ENCODE assay signal across 26 cellular contexts in genomic region chr2:186718895-186719294, GRCh38. TPM values are rescaled to one million over a fixed set of nuclear protein-coding genes. Genes with fewer than 3 reads are reported as not detected.
DNase-seq lines count a peak whose midpoint lies in the region; ATAC-seq and TF ChIP-seq lines count a peak whose summit lies in the region.
"Had no signal": no experiment of that assay in that cellular context is flagged by ENCODE, and none has a peak within 500 bp of the region (broad histone marks: within the 10 kb centered on the region; RNA-seq: fewer than 3 reads in every experiment).

No MANE protein-coding gene starts in this region.

- H3K9me3 Mint-ChIP-seq in GM23338 (no peaks in the 10 kb centered on the region), nephron progenitor cell (no peaks in the 10 kb centered on the region)
- no peaks in the 10 kb centered on the region for H3K9me3 Mint-ChIP-seq in activated CD8-positive, alpha-beta memory T cell treated with anti-CD3 and anti-CD28 coated beads, Interleukin-2, amount 10 ng/mL, durations not matched to agents 7 days and 5 days (ENCODE audit: low read depth)
- H3K9me3 Mint-ChIP-seq: activated naive CD8-positive, alpha-beta T cell treated with anti-CD3 and anti-CD28 coated beads, Interleukin-2, amount 10 ng/mL, durations not matched to agents 7 days and 5 days; naive thymus-derived CD8-positive, alpha-beta T cell had no signal

- H3K36me3 ChIP-seq in GM23338 (ENCODE audit: insufficient read depth) = no peaks in the 10 kb centered on the region
- H3K36me3 ChIP-seq: colonic mucosa, suprapubic skin, WERI-Rb-1 had no signal

- H3K4me2 ChIP-seq in GM23338 = peak overlapping the region; percentile 41

- peak overlapping the region; percentile 42; the same call in 2 of the 3 replicates for H3K4me3 Mint-ChIP-seq in GM23338
- no peak overlapping the region for H3K4me3 Mint-ChIP-seq in nephron progenitor cell
- no peak overlapping the region for H3K4me3 Mint-ChIP-seq in activated CD8-positive, alpha-beta memory T cell treated with anti-CD3 and anti-CD28 coated beads, Interleukin-2, amount 10 ng/mL, durations not matched to agents 7 days and 5 days
- H3K4me3 Mint-ChIP-seq: activated naive CD8-positive, alpha-beta T cell treated with anti-CD3 and anti-CD28 coated beads, Interleukin-2, amount 10 ng/mL, durations not matched to agents 7 days and 5 days; naive thymus-derived CD8-positive, alpha-beta T cell had no signal

- H3K27ac ChIP-seq in GM23338 (ENCODE audit: low read depth) = no peak overlapping the region
- peak overlapping the region in 55 of 59 donors; percentile 7 to 85 (median 62) for H3K27ac ChIP-seq in dorsolateral prefrontal cortex
- H3K27ac ChIP-seq: colonic mucosa, HL-60, SK-N-MC, suprapubic skin, WERI-Rb-1 had no signal

- peaks cover 4% of the 10 kb centered on the region for H3K27me3 Mint-ChIP-seq in GM23338 (ENCODE audit: insufficient read depth, low read depth, poor library complexity)
- H3K27me3 Mint-ChIP-seq in nephron progenitor cell (ENCODE audit: low read depth, poor library complexity) = peaks cover 3% of the 10 kb centered on the region
- peaks cover 11% of the 10 kb centered on the region for H3K27me3 Mint-ChIP-seq in activated CD8-positive, alpha-beta memory T cell treated with anti-CD3 and anti-CD28 coated beads, Interleukin-2, amount 10 ng/mL, durations not matched to agents 7 days and 5 days
- H3K27me3 Mint-ChIP-seq: naive thymus-derived CD8-positive, alpha-beta T cell; progenitor cell of endocrine pancreas had no signal

- H2AFZ ChIP-seq in GM23338 = no peak overlapping the region

- H3K4me1 Mint-ChIP-seq in GM23338 = peaks cover 42% of the 10 kb centered on the region
- H3K4me1 Mint-ChIP-seq in nephron progenitor cell = peaks cover 21% of the 10 kb centered on the region
- H3K4me1 Mint-ChIP-seq in activated CD8-positive, alpha-beta memory T cell treated with anti-CD3 and anti-CD28 coated beads, Interleukin-2, amount 10 ng/mL, durations not matched to agents 7 days and 5 days = no peaks in the 10 kb centered on the region
- H3K4me1 Mint-ChIP-seq: activated naive CD8-positive, alpha-beta T cell treated with anti-CD3 and anti-CD28 coated beads, Interleukin-2, amount 10 ng/mL, durations not matched to agents 7 days and 5 days; naive thymus-derived CD8-positive, alpha-beta T cell had no signal

- CTCF ChIA-PET in activated CD8-positive, alpha-beta memory T cell treated with anti-CD3 and anti-CD28 coated beads, Interleukin-2, amount 10 ng/mL, durations not matched to agents 7 days and 5 days (lab: Charles Lee) = no interaction called here

- H3K4me1 ChIP-seq in GM23338 (ENCODE audit: insufficient read depth) = peaks cover 53% of the 10 kb centered on the region
- H3K4me1 ChIP-seq: colonic mucosa, suprapubic skin had no signal

- H3K36me3 Mint-ChIP-seq in GM23338 (ENCODE audit: low read depth) (no peaks in the 10 kb centered on the region), nephron progenitor cell (ENCODE audit: low read depth) (no peaks in the 10 kb centered on the region)
- no peaks in the 10 kb centered on the region for H3K36me3 Mint-ChIP-seq in activated CD8-positive, alpha-beta memory T cell treated with anti-CD3 and anti-CD28 coated beads, Interleukin-2, amount 10 ng/mL, durations not matched to agents 7 days and 5 days
- H3K36me3 Mint-ChIP-seq: activated naive CD8-positive, alpha-beta T cell treated with anti-CD3 and anti-CD28 coated beads, Interleukin-2, amount 10 ng/mL, durations not matched to agents 7 days and 5 days; naive thymus-derived CD8-positive, alpha-beta T cell had no signal

- peak; percentile 77 for ATAC-seq in GM23338
- ATAC-seq in activated CD8-positive, alpha-beta memory T cell treated with anti-CD3 and anti-CD28 coated beads, Interleukin-2, amount 10 ng/mL, durations not matched to agents 7 days and 5 days = no peak
- no peak for ATAC-seq in HG02970 (IDR thresholded peaks at IDR 0.05; ENCODE audit: low FRiP score, unreplicated experiment)
- ATAC-seq: left lobe of liver; naive thymus-derived CD8-positive, alpha-beta T cell had no signal

- DNase-seq in GM23338 (ENCODE audit: low spot score) = no peak
- DNase-seq in NCI-H2171 treated with DMSO at 0.1 percent for 48 hours (lab: John Stamatoyannopoulos, UW) = peak; percentile 81
- DNase-seq in dorsolateral prefrontal cortex = no peak
- DNase-seq in nephron progenitor cell = no peak
- no peak for DNase-seq in T-helper 1 cell
- DNase-seq in head of caudate nucleus = no peak
- no peak for DNase-seq in activated CD8-positive, alpha-beta memory T cell treated with anti-CD3 and anti-CD28 coated beads, Interleukin-2, amount 10 ng/mL, durations not matched to agents 7 days and 5 days
- DNase-seq: activated CD4-positive, alpha-beta T cell treated with anti-CD3 and anti-CD28 coated beads, Interleukin-2, amount 50 U/mL, for 1 hour; activated naive CD8-positive, alpha-beta T cell treated with anti-CD3 and anti-CD28 coated beads, Interleukin-2, amount 10 ng/mL, durations not matched to agents 7 days and 5 days; Calu3; colonic mucosa; H7; IMR-90; mesendoderm; naive thymus-derived CD8-positive, alpha-beta T cell; NCI-H187; NCI-H510A treated with DMSO at 0.1 percent for 48 hours; RPMI8226; T-helper 2 cell; WERI-Rb-1 had no signal

- intact Hi-C loops in dorsolateral prefrontal cortex (cut with DNase I) = no loop called here
- intact Hi-C loops in head of caudate nucleus (cut with DNase I) = no loop called here

- H3K27ac Mint-ChIP-seq in GM23338 (peak overlapping the region; percentile 76), nephron progenitor cell (peak overlapping the region; percentile 13)
- no peak overlapping the region for H3K27ac Mint-ChIP-seq in activated CD8-positive, alpha-beta memory T cell treated with anti-CD3 and anti-CD28 coated beads, Interleukin-2, amount 10 ng/mL, durations not matched to agents 7 days and 5 days
- H3K27ac Mint-ChIP-seq: activated naive CD8-positive, alpha-beta T cell treated with anti-CD3 and anti-CD28 coated beads, Interleukin-2, amount 10 ng/mL, durations not matched to agents 7 days and 5 days; naive thymus-derived CD8-positive, alpha-beta T cell; progenitor cell of endocrine pancreas had no signal

- H3K9me2 ChIP-seq in GM23338 (ENCODE audit: insufficient read depth) = no peaks in the 10 kb centered on the region

- H3F3A ChIP-seq in GM23338 (replicated peaks; ENCODE audit: low read depth) = no peaks in the 10 kb centered on the region

- no peaks in the 10 kb centered on the region for H4K20me1 ChIP-seq in GM23338 (replicated peaks; ENCODE audit: insufficient read depth)

- peaks cover 10% of the 10 kb centered on the region for H3K79me2 ChIP-seq in GM23338 (replicated peaks; ENCODE audit: insufficient read depth)

- TF ChIP-seq CTCF in GM23338 (conservative IDR thresholded peaks at IDR 0.05; ENCODE audit: low read depth in 2 of 2) (no peak), dorsolateral prefrontal cortex (IDR thresholded peaks at IDR 0.05 in 54 of 56, conservative IDR thresholded peaks at IDR 0.05 in 2 of 56; ENCODE audit: low read depth in 1 of 56, partially characterized antibody in 56 of 56) (no peak), nephron progenitor cell (IDR thresholded peaks at IDR 0.05) (no peak)

- H3K27me3 ChIP-seq in GM23338 (ENCODE audit: insufficient read depth) = no peaks in the 10 kb centered on the region
- H3K27me3 ChIP-seq in dorsolateral prefrontal cortex = no peaks in the 10 kb centered on the region
- H3K27me3 ChIP-seq: colonic mucosa, suprapubic skin had no signal

- no peak overlapping the region for H3K4me3 ChIP-seq in GM23338
- peak overlapping the region in 31 of 59 donors; percentile 1 to 44 (median 21) for H3K4me3 ChIP-seq in dorsolateral prefrontal cortex
- H3K4me3 ChIP-seq: colonic mucosa, SK-N-MC, suprapubic skin had no signal

TF ChIP-seq in GM23338, 12 proteins besides CTCF, POLR2A, EP300 and RAD21 (continues in another document):
- TF ChIP-seq JUNB (IDR thresholded peaks at IDR 0.05; ENCODE audit: unreplicated experiment) (no peak), ZNF114 (CRISPR knock-in tag; IDR thresholded peaks at IDR 0.05) (no peak), EZH2phosphoT487 (IDR thresholded peaks at IDR 0.05; ENCODE audit: unreplicated experiment) (no peak), ZNF331 (CRISPR knock-in tag; IDR thresholded peaks at IDR 0.05; ENCODE audit: low read depth) (no peak), NANOG (IDR thresholded peaks at IDR 0.05; ENCODE audit: borderline replicate concordance) (no peak), CREB1 (CRISPR knock-in tag; IDR thresholded peaks at IDR 0.05; ENCODE audit: low read depth) (no peak), REST (IDR thresholded peaks at IDR 0.05; ENCODE audit: unreplicated experiment) (no peak)

RNA-seq across cellular contexts. Expression of gene FAM171B, which starts 25.0 kb away (rescaled TPM):
- 26.3 and 27.2 TPM in 2 replicates for total RNA-seq in GM23338 (2014; rRNA removed; shearing (Covaris generic))
- polyA plus RNA-seq in GM23338 (2016; fragmentation: Nextera tagmentation; extraction: Ambion mirVana) = 9.8 and 10.7 TPM in 2 replicates
- total RNA-seq in dorsolateral prefrontal cortex = 100 to 1,000 TPM; 110 to 355 (median 223) TPM
- total RNA-seq in activated CD8-positive, alpha-beta memory T cell treated with anti-CD3 and anti-CD28 coated beads, Interleukin-2, amount 10 ng/mL, durations not matched to agents 7 days and 5 days = 1 to 10 TPM in 1 of 2 experiments, under 1 TPM in 1; 0.96 to 2.0 TPM
